ENCODE assay signal across 8 cellular contexts in genomic region chr10:99709480-99710229, GRCh38. TPM values are rescaled to one million over a fixed set of nuclear protein-coding genes. Genes with fewer than 3 reads are reported as not detected.
A peak's percentile ranks its signal among the peaks of the same experiment; 100 is the strongest.
DNase-seq lines count a peak whose midpoint lies in the region; ATAC-seq and TF ChIP-seq lines count a peak whose summit lies in the region.

No MANE protein-coding gene starts in this region.

- no peaks in the 10 kb centered on the region for H3K79me2 ChIP-seq in OCI-LY7 (ENCODE audit: insufficient read depth, low read depth, low read length)

- no peak overlapping the region for H3K4me2 ChIP-seq in OCI-LY7 (ENCODE audit: low read length)

- no peaks in the 10 kb centered on the region for H3K4me1 ChIP-seq in OCI-LY7 (ENCODE audit: insufficient read depth, low read length, poor library complexity, severe bottlenecking)

- H4K20me1 ChIP-seq in OCI-LY7 (ENCODE audit: insufficient read depth, low read length), result no peaks in the 10 kb centered on the region

- no peaks in the 10 kb centered on the region for H3K9me2 ChIP-seq in OCI-LY7 (ENCODE audit: insufficient read depth, low read length)

- DNase-seq in AG09309 (ENCODE audit: low read depth) (peak; percentile 59), LoVo (ENCODE audit: low spot score) (peak; percentile 8), fibroblast of the aortic adventitia (ENCODE audit: low read depth) (peak; percentile 69), GM19240 (ENCODE audit: insufficient read length, low spot score) (no peak), head of caudate nucleus (no peak), DMS153 treated with DMSO at 0.1 percent for 48 hours (lab: John Stamatoyannopoulos, UW; ENCODE audit: unreplicated experiment) (no peak), OCI-LY7 (ENCODE audit: low spot score) (no peak)

- no peak overlapping the region for H3K27ac ChIP-seq in OCI-LY7 (ENCODE audit: low read depth, low read length, poor library complexity, severe bottlenecking)

- no TSS peak for BruUV-seq in OCI-LY7 (replicated peaks; lab: Mats Ljungman, UMichigan)

- H3K9me3 ChIP-seq in OCI-LY7 (ENCODE audit: low read length), result no peaks in the 10 kb centered on the region

- TF ChIP-seq CTCF in AG09309 (IDR thresholded peaks at IDR 0.05; ENCODE audit: control insufficient read depth, insufficient read depth, low read depth, low read length, missing control alignments) (peak; percentile 12), fibroblast of the aortic adventitia (IDR thresholded peaks at IDR 0.05; ENCODE audit: insufficient read depth, low read length) (peak; percentile 18), OCI-LY7 (conservative IDR thresholded peaks at IDR 0.05; ENCODE audit: low read length) (no peak)

- no peak overlapping the region for H3K4me3 ChIP-seq in AG09309 (ENCODE audit: control insufficient read depth, low read depth, low read length)
- no peak overlapping the region for H3K4me3 ChIP-seq in fibroblast of the aortic adventitia (ENCODE audit: low read depth, low read length)
- H3K4me3 ChIP-seq in OCI-LY7 (ENCODE audit: low read depth, low read length, poor library complexity, severe bottlenecking), result no peak overlapping the region

- peak; percentile 62 for ATAC-seq in GM19455 (IDR thresholded peaks at IDR 0.05; ENCODE audit: unreplicated experiment)

- intact Hi-C loops in head of caudate nucleus (cut with DNase I), result loop anchor here (10.0 kb wide), 1 partner anchor 275 kb away; the partner anchor contains the start of gene GOT1
- intact Hi-C loops in OCI-LY7 (cut with micrococcal nuclease; ENCODE audit: unreplicated experiment), result loop anchor here (5.0 to 10.0 kb wide), 2 partner anchors 147 to 315 kb away; no protein-coding TSS in a partner anchor

- H2AFZ ChIP-seq in OCI-LY7 (ENCODE audit: low read length), result no peak overlapping the region

- CTCF ChIA-PET in OCI-LY7 (lab: Charles Lee; ENCODE audit: unreplicated experiment), result no interaction called here

- POLR2A ChIA-PET in OCI-LY7 (lab: Charles Lee), result no interaction called here

- peaks cover 27% of the 10 kb centered on the region; the same call in 1 of the 2 replicates for H3K36me3 ChIP-seq in OCI-LY7 (ENCODE audit: insufficient read depth, low read length)

RNA-seq across cellular contexts. Expression of gene COX15, which starts 22.3 kb away (rescaled TPM):
- total RNA-seq in fibroblast of the aortic adventitia (ENCODE audit: low replicate concordance) (36.1 and 44.2 TPM in 2 replicates), OCI-LY7 (2022) (50.3 and 55.2 TPM in 2 replicates)
- 18.5 and 19.6 TPM in 2 replicates for total RNA-seq in OCI-LY7 (2014; rRNA removed; shearing (Covaris generic))

RNA-seq across cellular contexts. Expression of gene CUTC, which starts 22.4 kb away (rescaled TPM):
- total RNA-seq in fibroblast of the aortic adventitia (ENCODE audit: low replicate concordance) (18.3 and 25.0 TPM in 2 replicates), OCI-LY7 (2022) (41.6 and 42.9 TPM in 2 replicates)
- total RNA-seq in OCI-LY7 (2014; rRNA removed; shearing (Covaris generic)), result 29.9 and 37.1 TPM in 2 replicates

RNA-seq across cellular contexts. Expression of gene ENTPD7, which starts 50.3 kb away (rescaled TPM):
- 10.1 and 11.4 TPM in 2 replicates for total RNA-seq in fibroblast of the aortic adventitia (ENCODE audit: low replicate concordance)
- 2.8 and 3.3 TPM in 2 replicates for total RNA-seq in OCI-LY7 (2014; rRNA removed; shearing (Covaris generic))
- total RNA-seq in OCI-LY7 (2022), result 5.6 and 7.6 TPM in 2 replicates

Comparison
In these comparisons a context has a peak if more than half of its experiments do, and no peak if none do; other contexts are left out.
1. DNase-seq: peak in AG09309 (single experiment), LoVo (single experiment) and fibroblast of the aortic adventitia (single experiment); none in GM19240 (single experiment), head of caudate nucleus (0 of 42), DMS153 treated with DMSO at 0.1 percent for 48 hours (single experiment) and OCI-LY7 (single experiment).